In the genomic region with DNA sequence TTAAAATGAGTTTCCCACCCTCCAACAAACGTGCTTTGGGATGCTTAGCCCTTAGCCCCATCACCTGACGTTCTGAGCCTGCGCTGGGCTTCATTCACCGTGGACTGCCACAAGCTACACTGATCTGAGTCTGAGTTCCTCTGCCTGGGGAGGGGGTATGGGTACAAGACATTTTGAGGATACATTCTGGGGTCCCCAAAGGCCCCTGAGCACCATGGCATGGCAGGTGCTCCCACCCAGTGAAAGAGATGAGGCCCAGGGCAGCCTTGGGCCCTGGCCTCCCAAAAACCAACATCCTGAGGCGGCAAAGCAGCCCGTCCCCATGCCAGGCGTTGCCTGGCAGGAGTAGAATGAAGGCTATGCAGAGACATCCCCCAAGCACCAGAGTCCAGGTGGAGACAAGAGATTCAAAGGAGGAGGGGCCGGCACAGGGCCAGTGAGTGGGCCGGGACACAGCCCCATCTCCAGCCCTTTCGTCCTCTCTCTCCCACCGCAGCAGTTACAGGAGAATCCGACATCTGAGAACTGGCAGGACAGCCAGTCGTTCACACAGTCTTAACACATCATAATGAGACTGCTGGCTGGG, we compare ENCODE assay signal across 11 cellular contexts.
DNase-seq lines count a peak whose midpoint lies in the region; ATAC-seq, FAIRE-seq and TF ChIP-seq lines count a peak whose summit lies in the region.
"Had no signal": no experiment of that assay in that cellular context is flagged by ENCODE, and none has a peak within 500 bp of the region (broad histone marks: within the 10 kb centered on the region; RNA-seq: fewer than 3 reads in every experiment).

No MANE protein-coding gene starts in this region.

- peaks cover 78% of the 10 kb centered on the region for H3K4me1 Mint-ChIP-seq in HFFc6 (ENCODE audit: low read depth)
- peaks cover 43% of the 10 kb centered on the region for H3K4me1 Mint-ChIP-seq in astrocyte (ENCODE audit: low read depth, unreplicated experiment)

- TF ChIP-seq CTCF in HFFc6 (IDR thresholded peaks at IDR 0.05) (no peak), astrocyte (IDR thresholded peaks at IDR 0.05; ENCODE audit: insufficient read depth, low read depth, low read length) (no peak), lower lobe of right lung (IDR thresholded peaks at IDR 0.05) (no peak), body of pancreas (IDR thresholded peaks at IDR 0.05) (no peak)

- DNase-seq in HFFc6 (no peak), astrocyte (ENCODE audit: low read depth) (no peak), lower lobe of right lung (no peak), body of pancreas (no peak), SW480 (ENCODE audit: low spot score) (no peak)
- DNase-seq: KBM-7, NCI-H226 had no signal

- peaks cover 20% of the 10 kb centered on the region for H3K36me3 ChIP-seq in astrocyte (ENCODE audit: insufficient read depth, low read length)
- peaks cover 34% of the 10 kb centered on the region for H3K36me3 ChIP-seq in lower lobe of right lung
- peaks cover 0 to 22% of the 10 kb centered on the region in 2 donors for H3K36me3 ChIP-seq in stomach smooth muscle (ENCODE audit: control insufficient read depth in 2 of 2, insufficient read depth in 2 of 2, low read length in 2 of 2)
- peaks cover 0 to 2% of the 10 kb centered on the region in 2 donors for H3K36me3 ChIP-seq in body of pancreas (replicated peaks in 1 of 2; ENCODE audit: insufficient read depth in 1 of 2, low read depth in 2 of 2)
- H3K36me3 ChIP-seq: pancreas had no signal

- intact Hi-C loops in lower lobe of right lung (cut with DNase I) = no loop called here
- intact Hi-C loops in body of pancreas (cut with DNase I) = no loop called here

- TF ChIP-seq POLR2A in body of pancreas (IDR thresholded peaks at IDR 0.05) = no peak

- H3K27ac Mint-ChIP-seq in HFFc6 = peak overlapping the region; percentile 100
- H3K27ac Mint-ChIP-seq in astrocyte (ENCODE audit: unreplicated experiment) = peak overlapping the region; percentile 41

- H4K20me1 ChIP-seq in astrocyte (ENCODE audit: insufficient read depth, low read length) = peaks cover 28% of the 10 kb centered on the region

- no peak for FAIRE-seq in astrocyte (lab: Jason Lieb, UNC)
- FAIRE-seq: pancreas had no signal

- H3K79me2 ChIP-seq in astrocyte (ENCODE audit: insufficient read depth, low read length) = peaks cover 89% of the 10 kb centered on the region

- H3K9me3 Mint-ChIP-seq in HFFc6 (no peaks in the 10 kb centered on the region), astrocyte (ENCODE audit: unreplicated experiment) (no peaks in the 10 kb centered on the region)

- peaks cover 47% of the 10 kb centered on the region for H3K4me1 ChIP-seq in astrocyte (ENCODE audit: insufficient read depth, low read length)
- H3K4me1 ChIP-seq in lower lobe of right lung = peaks cover 31% of the 10 kb centered on the region
- H3K4me1 ChIP-seq in stomach smooth muscle (ENCODE audit: control insufficient read depth, insufficient read depth, low read length) = peaks cover 29% of the 10 kb centered on the region
- H3K4me1 ChIP-seq in body of pancreas = no peaks in the 10 kb centered on the region
- H3K4me1 ChIP-seq: pancreas had no signal

- H3K9ac ChIP-seq in astrocyte (ENCODE audit: low read length) (peak overlapping the region; percentile 90), stomach smooth muscle (ENCODE audit: low read length in 2 of 2) (peak overlapping the region; percentile 79 to 80)

- H3K27ac ChIP-seq in astrocyte (ENCODE audit: low read depth, low read length) = peak overlapping the region; percentile 100
- H3K27ac ChIP-seq in lower lobe of right lung = peak overlapping the region; percentile 73
- peak overlapping the region; percentile 80 for H3K27ac ChIP-seq in stomach smooth muscle (ENCODE audit: low read length)
- H3K27ac ChIP-seq in body of pancreas = peak overlapping the region in 2 of 4 donors; percentile 29 to 59

- H2AFZ ChIP-seq in astrocyte (ENCODE audit: low read depth, low read length) = no peak overlapping the region

- H3K9me3 ChIP-seq in astrocyte (ENCODE audit: insufficient read depth, low read depth, low read length) = no peaks in the 10 kb centered on the region
- H3K9me3 ChIP-seq in lower lobe of right lung = no peaks in the 10 kb centered on the region
- H3K9me3 ChIP-seq in stomach smooth muscle (ENCODE audit: control insufficient read depth in 2 of 2, low read length in 2 of 2) = no peaks in the 10 kb centered on the region
- H3K9me3 ChIP-seq in body of pancreas = no peaks in the 10 kb centered on the region
- H3K9me3 ChIP-seq: pancreas had no signal

- H3K27me3 ChIP-seq in astrocyte (ENCODE audit: insufficient read depth, low read length) (no peaks in the 10 kb centered on the region), lower lobe of right lung (ENCODE audit: low read depth) (no peaks in the 10 kb centered on the region), stomach smooth muscle (ENCODE audit: control insufficient read depth in 1 of 2, insufficient read depth in 2 of 2, low read length in 2 of 2) (no peaks in the 10 kb centered on the region), body of pancreas (no peaks in the 10 kb centered on the region)
- H3K27me3 ChIP-seq: pancreas had no signal

- H3K36me3 Mint-ChIP-seq in HFFc6 (ENCODE audit: low read depth) = peaks cover 43% of the 10 kb centered on the region
- H3K36me3 Mint-ChIP-seq in astrocyte (ENCODE audit: low read depth, unreplicated experiment) = peaks cover 25% of the 10 kb centered on the region

- H3K27me3 Mint-ChIP-seq in HFFc6 (ENCODE audit: insufficient read depth) = peaks cover 17% of the 10 kb centered on the region
- no peaks in the 10 kb centered on the region for H3K27me3 Mint-ChIP-seq in astrocyte (ENCODE audit: low read depth, unreplicated experiment)

- H3K4me3 ChIP-seq in astrocyte (ENCODE audit: insufficient read depth, low read depth, low read length) (peak overlapping the region; percentile 21), lower lobe of right lung (no peak overlapping the region), stomach smooth muscle (ENCODE audit: low read length in 2 of 2) (peak overlapping the region; percentile 60 to 65), body of pancreas (no peak overlapping the region)
- H3K4me3 ChIP-seq: pancreas had no signal

- H3K4me2 ChIP-seq in astrocyte (ENCODE audit: low read length) = peak overlapping the region; percentile 83

- H3K4me3 Mint-ChIP-seq in HFFc6 = peak overlapping the region; percentile 86
- H3K4me3 Mint-ChIP-seq in astrocyte (ENCODE audit: unreplicated experiment) = no peak overlapping the region

- WGBS in body of pancreas, 2 donors = 87 to 91% methylated on average over 11 of the region's 13 CpGs

- ATAC-seq in lower lobe of right lung = no peak
- ATAC-seq in HG03025 (IDR thresholded peaks at IDR 0.05; ENCODE audit: low FRiP score, unreplicated experiment) = no peak
- no peak for ATAC-seq in body of pancreas
- no peak for ATAC-seq in HG02759 (IDR thresholded peaks at IDR 0.05; ENCODE audit: unreplicated experiment)

Comparison
In these comparisons a context has a peak if more than half of its experiments do, and no peak if none do; other contexts are left out.
1. H3K4me3 ChIP-seq: peak in astrocyte (single experiment) and stomach smooth muscle (2 of 2); none in lower lobe of right lung (single experiment) and body of pancreas (0 of 2).